8 cellular contexts compared by ENCODE assay signal in genomic region chr7:155198901-155199845, GRCh38.
DNase-seq lines count a peak whose midpoint lies in the region; ATAC-seq and TF ChIP-seq lines count a peak whose summit lies in the region.

No MANE protein-coding gene starts in this region.

- H3K9me3 Mint-ChIP-seq in T-helper 1 cell treated with Interleukin-12 subunit alpha and Interleukin-12 subunit beta and Interleukin-4 antibody, amounts not matched to agents 30 μg/mL and 1 μg/mL, for 36 hours = peaks cover 8% of the 10 kb centered on the region

- H3K27me3 Mint-ChIP-seq in T-helper 1 cell treated with Interleukin-12 subunit alpha and Interleukin-12 subunit beta and Interleukin-4 antibody, amounts not matched to agents 30 μg/mL and 1 μg/mL, for 36 hours (ENCODE audit: low read depth) = no peaks in the 10 kb centered on the region

- TF ChIP-seq CTCF in lower lobe of right lung (IDR thresholded peaks at IDR 0.05) (no peak), sigmoid colon (IDR thresholded peaks at IDR 0.05) (no peak), BE2C (IDR thresholded peaks at IDR 0.05; ENCODE audit: low read depth, low read length) (no peak)

- peak overlapping the region; percentile 8 for H3K4me3 Mint-ChIP-seq in T-helper 1 cell treated with Interleukin-12 subunit alpha and Interleukin-12 subunit beta and Interleukin-4 antibody, amounts not matched to agents 30 μg/mL and 1 μg/mL, for 36 hours

- H3K27ac ChIP-seq in lower lobe of right lung (no peak overlapping the region), sigmoid colon (no peak overlapping the region)

- H3K27ac Mint-ChIP-seq in T-helper 1 cell treated with Interleukin-12 subunit alpha and Interleukin-12 subunit beta and Interleukin-4 antibody, amounts not matched to agents 30 μg/mL and 1 μg/mL, for 36 hours = peak overlapping the region; percentile 71

- peak; percentile 79 for DNase-seq in Daoy (ENCODE audit: low read depth)
- peak in 25 of 42 donors; percentile 21 to 80 (median 52) for DNase-seq in head of caudate nucleus
- no peak for DNase-seq in lower lobe of right lung
- DNase-seq in sigmoid colon = no peak
- no peak for DNase-seq in BE2C
- no peak for DNase-seq in medulla oblongata (ENCODE audit: extremely low spot score)

- no peak for TF ChIP-seq POLR2A in sigmoid colon (IDR thresholded peaks at IDR 0.05)

- peaks cover 7% of the 10 kb centered on the region for H3K36me3 Mint-ChIP-seq in T-helper 1 cell treated with Interleukin-12 subunit alpha and Interleukin-12 subunit beta and Interleukin-4 antibody, amounts not matched to agents 30 μg/mL and 1 μg/mL, for 36 hours (ENCODE audit: low read depth)

- H3K4me3 ChIP-seq in lower lobe of right lung (no peak overlapping the region), sigmoid colon (no peak overlapping the region), BE2C (ENCODE audit: low read depth, low read length) (no peak overlapping the region)

- H3K9me3 ChIP-seq in lower lobe of right lung (peaks cover 18% of the 10 kb centered on the region), sigmoid colon (peaks cover 0 to 6% (median 2%) of the 10 kb centered on the region in 4 donors), BE2C (no peaks in the 10 kb centered on the region)

- no peaks in the 10 kb centered on the region for H3K4me1 ChIP-seq in lower lobe of right lung
- no peaks in the 10 kb centered on the region for H3K4me1 ChIP-seq in sigmoid colon
- H3K4me1 ChIP-seq in BE2C = no peaks in the 10 kb centered on the region

- intact Hi-C loops in head of caudate nucleus (cut with DNase I) = no loop called here
- intact Hi-C loops in lower lobe of right lung (cut with DNase I) = loop anchor here (10.0 kb wide), 1 partner anchor 146 kb away; no protein-coding TSS in a partner anchor
- intact Hi-C loops in sigmoid colon (cut with DNase I) = loop anchor here (10.0 kb wide), 1 partner anchor 274 kb away; no protein-coding TSS in a partner anchor

- peaks cover 17% of the 10 kb centered on the region for H3K4me1 Mint-ChIP-seq in T-helper 1 cell treated with Interleukin-12 subunit alpha and Interleukin-12 subunit beta and Interleukin-4 antibody, amounts not matched to agents 30 μg/mL and 1 μg/mL, for 36 hours (ENCODE audit: low read depth)

- H3K27me3 ChIP-seq in lower lobe of right lung (ENCODE audit: low read depth) = peaks cover 5% of the 10 kb centered on the region
- peaks cover 0 to 22% (median 0%) of the 10 kb centered on the region in 3 donors for H3K27me3 ChIP-seq in sigmoid colon
- no peaks in the 10 kb centered on the region for H3K27me3 ChIP-seq in BE2C

- WGBS in sigmoid colon, 2 donors = 72 to 80% methylated on average over 13 of the region's 13 CpGs

- TF ChIP-seq EP300 in sigmoid colon (IDR thresholded peaks at IDR 0.05) = no peak

- H3K36me3 ChIP-seq in lower lobe of right lung = no peaks in the 10 kb centered on the region
- no peaks in the 10 kb centered on the region for H3K36me3 ChIP-seq in sigmoid colon
- H3K36me3 ChIP-seq in BE2C = no peaks in the 10 kb centered on the region

- ATAC-seq in GM21528 (IDR thresholded peaks at IDR 0.05; ENCODE audit: low FRiP score, unreplicated experiment) (peak; percentile 49), lower lobe of right lung (no peak)

Comparison
In these comparisons a context has a peak if more than half of its experiments do, and no peak if none do; other contexts are left out.
1. DNase-seq: peak in Daoy (single experiment) and head of caudate nucleus (25 of 42); none in lower lobe of right lung (single experiment), sigmoid colon (single experiment), BE2C (single experiment) and medulla oblongata (single experiment).